20 cellular contexts compared by ENCODE assay signal in the genomic region with DNA sequence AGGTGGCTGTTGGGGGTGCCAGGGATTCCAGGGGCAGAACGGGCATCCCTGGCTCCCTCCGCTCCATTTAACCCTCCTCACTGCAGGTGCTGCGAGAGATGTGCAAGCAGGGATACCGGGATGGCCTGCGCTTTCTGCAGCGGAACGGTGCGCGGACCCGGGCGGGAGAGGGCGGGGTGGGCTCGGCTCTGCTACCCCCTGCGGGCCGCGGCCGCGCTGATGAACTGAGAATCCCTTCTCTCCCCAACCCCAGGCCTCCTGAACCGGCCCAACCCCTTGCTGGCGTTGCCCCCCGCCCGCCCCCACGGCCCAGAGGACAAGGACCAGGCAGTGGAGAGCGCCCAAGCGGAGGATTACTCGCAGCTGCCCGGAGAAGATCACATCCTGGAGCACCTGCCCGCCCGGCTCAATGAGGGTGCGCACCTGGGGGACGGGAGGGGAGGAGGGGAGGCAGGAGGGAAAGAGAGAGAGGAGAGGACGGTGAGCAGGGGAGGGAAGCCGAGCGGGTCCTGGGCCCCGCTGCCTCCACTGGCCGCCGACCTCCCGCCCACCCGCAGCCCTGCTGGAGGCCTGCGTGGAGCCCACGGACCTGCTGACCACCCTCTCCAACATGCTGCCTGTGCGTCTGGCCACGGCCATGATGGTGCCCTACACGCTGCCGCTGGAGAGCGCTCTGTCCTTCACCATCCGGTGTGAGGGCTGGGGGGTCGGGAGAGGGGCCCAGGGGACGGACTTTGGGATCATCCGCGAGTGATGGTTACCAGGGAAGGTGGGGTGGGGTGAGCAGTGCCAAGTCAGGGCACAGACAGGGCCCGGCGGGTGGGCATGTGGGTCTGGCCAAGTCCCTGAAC. TPM values are rescaled to one million over a fixed set of nuclear protein-coding genes. Genes with fewer than 3 reads are reported as not detected.
A peak's percentile ranks its signal among the peaks of the same experiment; 100 is the strongest.
DNase-seq lines count a peak whose midpoint lies in the region; ATAC-seq lines count a peak whose summit lies in the region.
"Had no signal": no experiment of that assay in that cellular context is flagged by ENCODE, and none has a peak within 500 bp of the region (broad histone marks: within the 10 kb centered on the region; RNA-seq: fewer than 3 reads in every experiment).

No MANE protein-coding gene starts in this region.

- H2BK120ac ChIP-seq in mesenchymal stem cell (ENCODE audit: low read depth, low read length) = no peak overlapping the region

- intact Hi-C loops in aorta (cut with DNase I) = no loop called here

- no peak overlapping the region for H3K4ac ChIP-seq in mesenchymal stem cell (ENCODE audit: low read depth in 1 of 2, low read length in 2 of 2)

- H3K14ac ChIP-seq in mesenchymal stem cell (ENCODE audit: low read length in 2 of 2) = no peak overlapping the region

- no peak overlapping the region for H3K4me3 ChIP-seq in mesenchymal stem cell (ENCODE audit: insufficient read depth in 1 of 2, low read depth in 1 of 2, low read length in 2 of 2)
- H3K4me3 ChIP-seq in aorta (ENCODE audit: low read length in 2 of 2) = no peak overlapping the region
- H3K4me3 ChIP-seq: BLaER1, coronary artery, left lung, prostate gland had no signal

- 96% methylated on average over 47 of the region's 53 CpGs for WGBS in mesenchymal stem cell
- 85 to 89% methylated on average over 46 to 53 of the region's 53 CpGs for WGBS in aorta, 2 donors

- peak; percentile 30 to 48 for DNase-seq in NCI-H187 (lab: John Stamatoyannopoulos, UW)
- no peak for DNase-seq in NCI-H187 treated with DMSO at 0.1 percent for 48 hours (lab: John Stamatoyannopoulos, UW)
- peak; percentile 70 for DNase-seq in NCI-H1105 treated with DMSO at 0.1 percent for 48 hours (lab: John Stamatoyannopoulos, UW)
- DNase-seq in mesenchymal stem cell = no peak
- DNase-seq in aorta = no peak
- no peak for DNase-seq in OCI-M1 (lab: John Stamatoyannopoulos, UW)
- DNase-seq: activated CD4-positive, CD25-positive, alpha-beta regulatory T cell treated with anti-CD3 and anti-CD28 coated beads, Interleukin-2, amount 50 U/mL, for 72 hours; activated CD8-positive, alpha-beta memory T cell treated with anti-CD3 and anti-CD28 coated beads for 24 hours; activated naive CD8-positive, alpha-beta T cell treated with anti-CD3 and anti-CD28 coated beads for 36 hours; brain microvascular endothelial cell; H9; left lung; NCI-H2227 treated with DMSO at 0.1 percent for 48 hours; RPMI8226; small intestine; stimulated activated CD4-positive, alpha-beta T cell treated with anti-CD3 and anti-CD28 coated beads, Interleukin-4, amount 100 ng/mL, for 1 hour had no signal

- H2AK5ac ChIP-seq in mesenchymal stem cell (ENCODE audit: low read length, severe bottlenecking) = no peak overlapping the region

- H3K79me1 ChIP-seq in mesenchymal stem cell (replicated peaks; ENCODE audit: low read length, poor library complexity, severe bottlenecking) = peaks cover 20% of the 10 kb centered on the region

- H4K91ac ChIP-seq in mesenchymal stem cell (ENCODE audit: low read length) = peak overlapping the region; percentile 60

- no peak overlapping the region for H3K23ac ChIP-seq in mesenchymal stem cell (ENCODE audit: low read length in 2 of 2)

- H2BK12ac ChIP-seq in mesenchymal stem cell (ENCODE audit: low read length in 2 of 2) = no peak overlapping the region

- H3K9ac ChIP-seq in mesenchymal stem cell (ENCODE audit: low read length) = no peak overlapping the region
- H3K9ac ChIP-seq: BLaER1 had no signal

- no peak overlapping the region for H3K27ac ChIP-seq in mesenchymal stem cell (ENCODE audit: low read length, poor library complexity, severe bottlenecking)
- H3K27ac ChIP-seq in aorta (ENCODE audit: low read depth in 1 of 2, low read length in 2 of 2) = no peak overlapping the region
- H3K27ac ChIP-seq: BLaER1, brain microvascular endothelial cell, coronary artery, prostate gland had no signal

- H2BK15ac ChIP-seq in mesenchymal stem cell (ENCODE audit: low read depth, poor library complexity, severe bottlenecking) = peak overlapping the region; percentile 37

- H4K8ac ChIP-seq in mesenchymal stem cell (ENCODE audit: low read length) = no peak overlapping the region

- H3K18ac ChIP-seq in mesenchymal stem cell (ENCODE audit: low read depth in 1 of 2, low read length in 2 of 2) = no peak overlapping the region

- no peak for ATAC-seq in aorta (ENCODE audit: low FRiP score)
- ATAC-seq: left lung had no signal

- no peak overlapping the region for H3K4me2 ChIP-seq in mesenchymal stem cell (ENCODE audit: low read length, poor library complexity, severe bottlenecking)
- H3K4me2 ChIP-seq: BLaER1 had no signal

- H3K27me3 ChIP-seq in mesenchymal stem cell (ENCODE audit: control insufficient read depth in 1 of 2, insufficient read depth in 1 of 2, low read length in 2 of 2) (peaks cover 0 to 14% of the 10 kb centered on the region in 2 experiments), aorta (ENCODE audit: control insufficient read depth in 1 of 2, insufficient read depth in 2 of 2, low read length in 1 of 2) (no peaks in the 10 kb centered on the region)
- H3K27me3 ChIP-seq: brain microvascular endothelial cell had no signal

- H3K4me1 ChIP-seq in mesenchymal stem cell (ENCODE audit: control insufficient read depth, insufficient read depth, low read depth, low read length) (peaks cover 60% of the 10 kb centered on the region), aorta (ENCODE audit: control insufficient read depth in 1 of 2, insufficient read depth in 2 of 2, low read length in 2 of 2) (no peaks in the 10 kb centered on the region)

- no peak overlapping the region for H2BK5ac ChIP-seq in mesenchymal stem cell (ENCODE audit: low read depth, low read length, poor library complexity, severe bottlenecking)

- H2AFZ ChIP-seq in mesenchymal stem cell (ENCODE audit: low read depth, low read length) = no peak overlapping the region

- H3K36me3 ChIP-seq in mesenchymal stem cell (ENCODE audit: control insufficient read depth in 1 of 2, insufficient read depth in 2 of 2, low read depth in 1 of 2, low read length in 2 of 2) = peaks cover 25 to 48% of the 10 kb centered on the region in 2 experiments
- H3K36me3 ChIP-seq in aorta (ENCODE audit: control insufficient read depth in 1 of 2, insufficient read depth in 2 of 2, low read length in 1 of 2) = peaks cover 0 to 6% of the 10 kb centered on the region in 2 donors

- H3K9me3 ChIP-seq in mesenchymal stem cell (ENCODE audit: control insufficient read depth, low read length) (no peaks in the 10 kb centered on the region), aorta (ENCODE audit: control insufficient read depth, low read length) (no peaks in the 10 kb centered on the region)
- H3K9me3 ChIP-seq: BLaER1, left lung, prostate gland had no signal

RNA-seq across cellular contexts. Expression of a gene that starts 4.1 kb away (rescaled TPM):
- polyA plus RNA-seq in mesenchymal stem cell (2013, experiment 1 of 2) = 0.58 TPM
- polyA plus RNA-seq in mesenchymal stem cell (2013, experiment 2 of 2) = 0.34 TPM
- total RNA-seq in aorta = 10 to 100 TPM in 1 of 2 donors, 1 to 10 TPM in 1; 2.2 to 10.0 TPM
- 10 to 100 TPM in 1 of 2 donors, 1 to 10 TPM in 1; 4.8 to 10.5 TPM for polyA plus RNA-seq in aorta
- total RNA-seq: HT1080 had no signal

RNA-seq across cellular contexts. Expression of a gene that starts 5.0 kb away (rescaled TPM):
- polyA plus RNA-seq in mesenchymal stem cell (2013, experiment 1 of 2) = 30.6 TPM
- polyA plus RNA-seq in mesenchymal stem cell (2013, experiment 2 of 2) = 30.0 TPM
- total RNA-seq in aorta = 100 to 1,000 TPM; 116 to 121 TPM
- 100 to 1,000 TPM in 1 of 2 donors, 10 to 100 TPM in 1; 33.7 to 240 TPM for polyA plus RNA-seq in aorta

RNA-seq across cellular contexts. Expression of a gene that starts 9.1 kb away (rescaled TPM):
- polyA plus RNA-seq in mesenchymal stem cell (2013, experiment 1 of 2) = 315 TPM
- polyA plus RNA-seq in mesenchymal stem cell (2013, experiment 2 of 2) = 301 TPM
- 100 to 1,000 TPM; 620 to 681 TPM for total RNA-seq in aorta
- 1,000 to 10,000 TPM in 1 of 2 donors, 100 to 1,000 TPM in 1; 860 to 1,186 TPM for polyA plus RNA-seq in aorta

RNA-seq across cellular contexts. Expression of a gene that starts 13.9 kb away (rescaled TPM):
- 3,881 TPM for polyA plus RNA-seq in mesenchymal stem cell (2013, experiment 1 of 2)
- 4,036 TPM for polyA plus RNA-seq in mesenchymal stem cell (2013, experiment 2 of 2)
- 1,000 to 10,000 TPM; 1,300 to 1,387 TPM for total RNA-seq in aorta
- 1,000 to 10,000 TPM; 1,256 to 1,452 TPM for polyA plus RNA-seq in aorta

RNA-seq across cellular contexts. Expression of a gene that starts 18.6 kb away (rescaled TPM):
- 8.3 TPM for polyA plus RNA-seq in mesenchymal stem cell (2013, experiment 1 of 2)
- 9.2 TPM for polyA plus RNA-seq in mesenchymal stem cell (2013, experiment 2 of 2)
- 10 to 100 TPM in 1 of 2 donors, 1 to 10 TPM in 1; 8.5 to 14.7 TPM for total RNA-seq in aorta
- polyA plus RNA-seq in aorta = 10 to 100 TPM; 15.3 to 71.4 TPM

Comparison
In these comparisons a context has a peak if more than half of its experiments do, and no peak if none do; other contexts are left out.
1. DNase-seq: peak in NCI-H187 (2 of 2) and NCI-H1105 treated with DMSO at 0.1 percent for 48 hours (single experiment); none in NCI-H187 treated with DMSO at 0.1 percent for 48 hours (single experiment), mesenchymal stem cell (single experiment), aorta (0 of 2) and OCI-M1 (single experiment).